In genomic region chr15:58309993-58310928, GRCh38 we compare ENCODE assay signal across 1 cellular context.
TF ChIP-seq lines count a peak whose summit lies in the region.

No MANE protein-coding gene starts in this region.

TF ChIP-seq in GM23338, 12 proteins besides CTCF, POLR2A, EP300 and RAD21:
- TF ChIP-seq ZNF462 (CRISPR knock-in tag; IDR thresholded peaks at IDR 0.05) = no peak
- no peak for TF ChIP-seq NANOG (IDR thresholded peaks at IDR 0.05; ENCODE audit: borderline replicate concordance)
- no peak for TF ChIP-seq JUNB (IDR thresholded peaks at IDR 0.05; ENCODE audit: unreplicated experiment)
- TF ChIP-seq ZNF114 (CRISPR knock-in tag; IDR thresholded peaks at IDR 0.05) = no peak
- TF ChIP-seq REST (IDR thresholded peaks at IDR 0.05; ENCODE audit: unreplicated experiment) = no peak
- TF ChIP-seq EZH2 (IDR thresholded peaks at IDR 0.05; ENCODE audit: low read depth, unreplicated experiment) = no peak
- TF ChIP-seq POLR2AphosphoS5 (IDR thresholded peaks at IDR 0.05; ENCODE audit: low read depth) = no peak
- no peak for TF ChIP-seq EZH2phosphoT487 (IDR thresholded peaks at IDR 0.05; ENCODE audit: unreplicated experiment)
- TF ChIP-seq ETS1 (IDR thresholded peaks at IDR 0.05) = no peak
- TF ChIP-seq STAT1 (IDR thresholded peaks at IDR 0.05; ENCODE audit: unreplicated experiment) = no peak
- no peak for TF ChIP-seq CREB1 (CRISPR knock-in tag; IDR thresholded peaks at IDR 0.05; ENCODE audit: low read depth)
- TF ChIP-seq ZNF331 (CRISPR knock-in tag; IDR thresholded peaks at IDR 0.05; ENCODE audit: low read depth) = no peak
TF ChIP-seq in GM23338: peak in this region for 0.
